Comparison of ENCODE assay signal across 30 cellular contexts in genomic region chr6:29527126-29527525, GRCh38.
"Had no signal": no experiment of that assay in that cellular context is flagged by ENCODE, and none has a peak within 500 bp of the region (broad histone marks: within the 10 kb centered on the region; RNA-seq: fewer than 3 reads in every experiment).

No MANE protein-coding gene starts in this region.

- ATAC-seq: activated CD8-positive, alpha-beta T cell treated with anti-CD3 and anti-CD28 coated beads for 36 hours; activated naive CD4-positive, alpha-beta T cell treated with anti-CD3 and anti-CD28 coated beads, Interleukin-2, amount 50 U/mL, for 72 hours; activated T-cell treated with anti-CD3 and anti-CD28 coated beads, Interleukin-2, amount 50 U/mL, for 4 hours; activated T-cell treated with anti-CD3 and anti-CD28 coated beads, Interleukin-2, amount 50 U/mL, for 72 hours; activated T-helper 17 cell treated with anti-CD3 and anti-CD28 coated beads, Interleukin-2, amount 50 U/mL, for 72 hours had no signal

- H3K36me3 ChIP-seq: ascending aorta, cardiac muscle cell had no signal

- H3K4me1 ChIP-seq: ascending aorta had no signal

- H3K27ac ChIP-seq: ascending aorta, cardiac muscle cell, VCaP had no signal

- H3K27me3 ChIP-seq: ascending aorta, cardiac muscle cell had no signal

- H3K4me3 ChIP-seq: ascending aorta, cardiac muscle cell had no signal

- H3K9me3 ChIP-seq: ascending aorta had no signal

- DNase-seq: activated B cell treated with CpG ODN at 0.5 μM for 24 hours; activated CD4-positive, alpha-beta memory T cell treated with anti-CD3 and anti-CD28 coated beads for 36 hours; activated CD4-positive, alpha-beta T cell treated with anti-CD3 and anti-CD28 coated beads for 4 hours; activated CD4-positive, alpha-beta T cell treated with anti-CD3 and anti-CD28 coated beads, Interleukin-2, amount 10 ng/mL, durations not matched to agents 24 days and 14 days; activated CD4-positive, alpha-beta T cell treated with anti-CD3 and anti-CD28 coated beads, Interleukin-2, amount 50 U/mL, for 1 hour; activated CD4-positive, alpha-beta T cell treated with anti-CD3 and anti-CD28 coated beads, Interleukin-2, amount 50 U/mL, for 4 hours; activated CD4-positive, CD25-positive, alpha-beta regulatory T cell treated with anti-CD3 and anti-CD28 coated beads, Interleukin-2, amount 50 U/mL, for 72 hours; activated CD8-positive, alpha-beta memory T cell treated with anti-CD3 and anti-CD28 coated beads, Interleukin-2, amount 50 U/mL, for 4 hours; activated CD8-positive, alpha-beta T cell treated with anti-CD3 and anti-CD28 coated beads for 36 hours; activated effector memory CD4-positive, alpha-beta T cell treated with anti-CD3 and anti-CD28 coated beads, Interleukin-2, amount 50 U/mL, for 16 hours; activated gamma-delta T cell treated with Interleukin-2 at 50 U/mL for 16 hours; activated naive CD4-positive, alpha-beta T cell; activated naive CD4-positive, alpha-beta T cell treated with anti-CD3 and anti-CD28 coated beads for 36 hours; activated naive CD4-positive, alpha-beta T cell treated with anti-CD3 and anti-CD28 coated beads, Interleukin-2, amount 50 U/mL, for 16 hours; activated naive CD8-positive, alpha-beta T cell treated with anti-CD3 and anti-CD28 coated beads for 36 hours; activated T-cell treated with anti-CD3 and anti-CD28 coated beads for 4 hours; activated T-cell treated with anti-CD3 and anti-CD28 coated beads, Interleukin-2, amount 50 U/mL, for 1 hour; activated T-cell treated with anti-CD3 and anti-CD28 coated beads, Interleukin-2, amount 50 U/mL, for 4 hours; activated T-cell treated with anti-CD3 and anti-CD28 coated beads, Interleukin-2, amount 50 U/mL, for 72 hours; amygdala; anterior cingulate cortex; central memory CD4-positive, alpha-beta T cell; T-helper 1 cell; T-helper 2 cell; T-helper 9 cell had no signal
